In the genomic region with DNA sequence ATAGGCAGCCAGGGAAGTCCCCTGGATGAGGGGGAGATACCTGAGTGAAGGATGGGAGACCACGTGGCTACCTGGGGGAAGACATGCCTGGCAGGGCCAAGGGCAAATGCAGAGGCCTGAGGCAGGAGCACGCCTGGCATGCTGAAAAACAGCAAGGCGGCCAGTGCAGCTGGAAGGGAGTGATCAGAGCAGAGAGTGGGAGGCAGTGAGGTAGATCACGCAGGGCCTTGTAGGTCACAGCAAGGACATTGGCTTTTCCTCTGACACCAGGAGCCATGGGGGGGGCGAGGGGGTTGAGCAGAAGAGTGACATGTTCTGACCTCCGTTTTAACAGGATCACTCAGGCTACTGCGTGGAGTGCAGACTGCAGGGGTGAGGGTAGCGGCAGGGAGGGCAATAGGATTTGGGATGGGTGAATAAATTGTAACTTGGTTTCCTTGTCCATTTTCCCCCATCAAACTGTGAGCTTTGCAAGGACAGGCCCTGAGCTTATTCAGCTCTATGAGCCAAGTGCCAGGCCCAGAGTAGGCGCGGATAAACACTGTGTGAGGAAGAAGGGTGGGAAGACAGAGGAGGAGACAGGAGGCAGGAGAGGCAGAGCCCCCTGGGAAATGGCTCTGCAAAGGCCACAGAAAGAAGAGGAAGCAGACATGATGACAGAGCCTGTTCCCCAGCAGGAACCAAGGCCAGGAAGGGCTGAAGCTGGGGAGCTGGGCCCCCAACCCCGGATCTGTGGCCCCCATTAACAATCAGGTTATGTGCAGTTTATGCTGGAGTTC, we compare ENCODE assay signal across 2 cellular contexts.
TF ChIP-seq lines count a peak whose summit lies in the region.

No MANE protein-coding gene starts in this region.

TF ChIP-seq in SK-N-SH, 30 proteins besides CTCF, POLR2A, EP300 and RAD21 (continued from another document):
- TF ChIP-seq NFIC (IDR thresholded peaks at IDR 0.05; ENCODE audit: borderline replicate concordance): no peak
- TF ChIP-seq JUND (IDR thresholded peaks at IDR 0.05): no peak
- no peak for TF ChIP-seq FOXM1 (IDR thresholded peaks at IDR 0.05; ENCODE audit: low read depth)
- TF ChIP-seq RXRA (IDR thresholded peaks at IDR 0.05; ENCODE audit: borderline replicate concordance, low read depth): no peak
- TF ChIP-seq, protein P1, sequence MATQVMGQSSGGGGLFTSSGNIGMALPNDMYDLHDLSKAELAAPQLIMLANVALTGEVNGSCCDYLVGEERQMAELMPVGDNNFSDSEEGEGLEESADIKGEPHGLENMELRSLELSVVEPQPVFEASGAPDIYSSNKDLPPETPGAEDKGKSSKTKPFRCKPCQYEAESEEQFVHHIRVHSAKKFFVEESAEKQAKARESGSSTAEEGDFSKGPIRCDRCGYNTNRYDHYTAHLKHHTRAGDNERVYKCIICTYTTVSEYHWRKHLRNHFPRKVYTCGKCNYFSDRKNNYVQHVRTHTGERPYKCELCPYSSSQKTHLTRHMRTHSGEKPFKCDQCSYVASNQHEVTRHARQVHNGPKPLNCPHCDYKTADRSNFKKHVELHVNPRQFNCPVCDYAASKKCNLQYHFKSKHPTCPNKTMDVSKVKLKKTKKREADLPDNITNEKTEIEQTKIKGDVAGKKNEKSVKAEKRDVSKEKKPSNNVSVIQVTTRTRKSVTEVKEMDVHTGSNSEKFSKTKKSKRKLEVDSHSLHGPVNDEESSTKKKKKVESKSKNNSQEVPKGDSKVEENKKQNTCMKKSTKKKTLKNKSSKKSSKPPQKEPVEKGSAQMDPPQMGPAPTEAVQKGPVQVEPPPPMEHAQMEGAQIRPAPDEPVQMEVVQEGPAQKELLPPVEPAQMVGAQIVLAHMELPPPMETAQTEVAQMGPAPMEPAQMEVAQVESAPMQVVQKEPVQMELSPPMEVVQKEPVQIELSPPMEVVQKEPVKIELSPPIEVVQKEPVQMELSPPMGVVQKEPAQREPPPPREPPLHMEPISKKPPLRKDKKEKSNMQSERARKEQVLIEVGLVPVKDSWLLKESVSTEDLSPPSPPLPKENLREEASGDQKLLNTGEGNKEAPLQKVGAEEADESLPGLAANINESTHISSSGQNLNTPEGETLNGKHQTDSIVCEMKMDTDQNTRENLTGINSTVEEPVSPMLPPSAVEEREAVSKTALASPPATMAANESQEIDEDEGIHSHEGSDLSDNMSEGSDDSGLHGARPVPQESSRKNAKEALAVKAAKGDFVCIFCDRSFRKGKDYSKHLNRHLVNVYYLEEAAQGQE (IDR thresholded peaks at IDR 0.05; ENCODE audit: low read depth, low read length): no peak
- TF ChIP-seq, protein P2, sequence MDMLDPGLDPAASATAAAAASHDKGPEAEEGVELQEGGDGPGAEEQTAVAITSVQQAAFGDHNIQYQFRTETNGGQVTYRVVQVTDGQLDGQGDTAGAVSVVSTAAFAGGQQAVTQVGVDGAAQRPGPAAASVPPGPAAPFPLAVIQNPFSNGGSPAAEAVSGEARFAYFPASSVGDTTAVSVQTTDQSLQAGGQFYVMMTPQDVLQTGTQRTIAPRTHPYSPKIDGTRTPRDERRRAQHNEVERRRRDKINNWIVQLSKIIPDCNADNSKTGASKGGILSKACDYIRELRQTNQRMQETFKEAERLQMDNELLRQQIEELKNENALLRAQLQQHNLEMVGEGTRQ (IDR thresholded peaks at IDR 0.05; ENCODE audit: borderline replicate concordance, low read depth, low read length): no peak
- no peak for TF ChIP-seq NRF1 (IDR thresholded peaks at IDR 0.05; ENCODE audit: low read depth, low read length)
- TF ChIP-seq, protein P3, sequence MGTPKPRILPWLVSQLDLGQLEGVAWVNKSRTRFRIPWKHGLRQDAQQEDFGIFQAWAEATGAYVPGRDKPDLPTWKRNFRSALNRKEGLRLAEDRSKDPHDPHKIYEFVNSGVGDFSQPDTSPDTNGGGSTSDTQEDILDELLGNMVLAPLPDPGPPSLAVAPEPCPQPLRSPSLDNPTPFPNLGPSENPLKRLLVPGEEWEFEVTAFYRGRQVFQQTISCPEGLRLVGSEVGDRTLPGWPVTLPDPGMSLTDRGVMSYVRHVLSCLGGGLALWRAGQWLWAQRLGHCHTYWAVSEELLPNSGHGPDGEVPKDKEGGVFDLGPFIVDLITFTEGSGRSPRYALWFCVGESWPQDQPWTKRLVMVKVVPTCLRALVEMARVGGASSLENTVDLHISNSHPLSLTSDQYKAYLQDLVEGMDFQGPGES (IDR thresholded peaks at IDR 0.05; ENCODE audit: low read depth, low read length): no peak
- TF ChIP-seq, protein P4, sequence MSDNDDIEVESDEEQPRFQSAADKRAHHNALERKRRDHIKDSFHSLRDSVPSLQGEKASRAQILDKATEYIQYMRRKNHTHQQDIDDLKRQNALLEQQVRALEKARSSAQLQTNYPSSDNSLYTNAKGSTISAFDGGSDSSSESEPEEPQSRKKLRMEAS (IDR thresholded peaks at IDR 0.05; ENCODE audit: low read depth): no peak
- TF ChIP-seq, protein P5, sequence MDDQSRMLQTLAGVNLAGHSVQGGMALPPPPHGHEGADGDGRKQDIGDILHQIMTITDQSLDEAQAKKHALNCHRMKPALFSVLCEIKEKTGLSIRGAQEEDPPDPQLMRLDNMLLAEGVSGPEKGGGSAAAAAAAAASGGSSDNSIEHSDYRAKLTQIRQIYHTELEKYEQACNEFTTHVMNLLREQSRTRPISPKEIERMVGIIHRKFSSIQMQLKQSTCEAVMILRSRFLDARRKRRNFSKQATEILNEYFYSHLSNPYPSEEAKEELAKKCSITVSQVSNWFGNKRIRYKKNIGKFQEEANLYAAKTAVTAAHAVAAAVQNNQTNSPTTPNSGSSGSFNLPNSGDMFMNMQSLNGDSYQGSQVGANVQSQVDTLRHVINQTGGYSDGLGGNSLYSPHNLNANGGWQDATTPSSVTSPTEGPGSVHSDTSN (IDR thresholded peaks at IDR 0.05): no peak
- no peak for TF ChIP-seq GABPA (IDR thresholded peaks at IDR 0.05; ENCODE audit: low read depth)
- no peak for TF ChIP-seq MXI1 (IDR thresholded peaks at IDR 0.05; ENCODE audit: low read depth, low read length)
- TF ChIP-seq TAF1 (IDR thresholded peaks at IDR 0.05; ENCODE audit: borderline replicate concordance, low read depth, low read length): no peak

TF ChIP-seq in SK-N-SH treated with all-trans-retinoic acid at 6 μM for 48 hours, 23 proteins besides CTCF, POLR2A, EP300 and RAD21 (continued from another document):
- TF ChIP-seq, protein P6, sequence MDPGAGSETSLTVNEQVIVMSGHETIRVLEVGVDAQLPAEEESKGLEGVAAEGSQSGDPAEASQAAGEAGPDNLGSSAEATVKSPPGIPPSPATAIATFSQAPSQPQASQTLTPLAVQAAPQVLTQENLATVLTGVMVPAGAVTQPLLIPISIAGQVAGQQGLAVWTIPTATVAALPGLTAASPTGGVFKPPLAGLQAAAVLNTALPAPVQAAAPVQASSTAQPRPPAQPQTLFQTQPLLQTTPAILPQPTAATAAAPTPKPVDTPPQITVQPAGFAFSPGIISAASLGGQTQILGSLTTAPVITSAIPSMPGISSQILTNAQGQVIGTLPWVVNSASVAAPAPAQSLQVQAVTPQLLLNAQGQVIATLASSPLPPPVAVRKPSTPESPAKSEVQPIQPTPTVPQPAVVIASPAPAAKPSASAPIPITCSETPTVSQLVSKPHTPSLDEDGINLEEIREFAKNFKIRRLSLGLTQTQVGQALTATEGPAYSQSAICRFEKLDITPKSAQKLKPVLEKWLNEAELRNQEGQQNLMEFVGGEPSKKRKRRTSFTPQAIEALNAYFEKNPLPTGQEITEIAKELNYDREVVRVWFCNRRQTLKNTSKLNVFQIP (CRISPR knock-in tag; IDR thresholded peaks at IDR 0.05; ENCODE audit: borderline replicate concordance, low read depth): no peak
- no peak for TF ChIP-seq ISL1 (CRISPR knock-in tag; IDR thresholded peaks at IDR 0.05)
- TF ChIP-seq, protein P7, sequence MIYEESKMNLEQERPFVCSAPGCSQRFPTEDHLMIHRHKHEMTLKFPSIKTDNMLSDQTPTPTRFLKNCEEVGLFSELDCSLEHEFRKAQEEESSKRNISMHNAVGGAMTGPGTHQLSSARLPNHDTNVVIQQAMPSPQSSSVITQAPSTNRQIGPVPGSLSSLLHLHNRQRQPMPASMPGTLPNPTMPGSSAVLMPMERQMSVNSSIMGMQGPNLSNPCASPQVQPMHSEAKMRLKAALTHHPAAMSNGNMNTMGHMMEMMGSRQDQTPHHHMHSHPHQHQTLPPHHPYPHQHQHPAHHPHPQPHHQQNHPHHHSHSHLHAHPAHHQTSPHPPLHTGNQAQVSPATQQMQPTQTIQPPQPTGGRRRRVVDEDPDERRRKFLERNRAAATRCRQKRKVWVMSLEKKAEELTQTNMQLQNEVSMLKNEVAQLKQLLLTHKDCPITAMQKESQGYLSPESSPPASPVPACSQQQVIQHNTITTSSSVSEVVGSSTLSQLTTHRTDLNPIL (CRISPR knock-in tag; IDR thresholded peaks at IDR 0.05; ENCODE audit: low read depth): no peak
- TF ChIP-seq, protein P8, sequence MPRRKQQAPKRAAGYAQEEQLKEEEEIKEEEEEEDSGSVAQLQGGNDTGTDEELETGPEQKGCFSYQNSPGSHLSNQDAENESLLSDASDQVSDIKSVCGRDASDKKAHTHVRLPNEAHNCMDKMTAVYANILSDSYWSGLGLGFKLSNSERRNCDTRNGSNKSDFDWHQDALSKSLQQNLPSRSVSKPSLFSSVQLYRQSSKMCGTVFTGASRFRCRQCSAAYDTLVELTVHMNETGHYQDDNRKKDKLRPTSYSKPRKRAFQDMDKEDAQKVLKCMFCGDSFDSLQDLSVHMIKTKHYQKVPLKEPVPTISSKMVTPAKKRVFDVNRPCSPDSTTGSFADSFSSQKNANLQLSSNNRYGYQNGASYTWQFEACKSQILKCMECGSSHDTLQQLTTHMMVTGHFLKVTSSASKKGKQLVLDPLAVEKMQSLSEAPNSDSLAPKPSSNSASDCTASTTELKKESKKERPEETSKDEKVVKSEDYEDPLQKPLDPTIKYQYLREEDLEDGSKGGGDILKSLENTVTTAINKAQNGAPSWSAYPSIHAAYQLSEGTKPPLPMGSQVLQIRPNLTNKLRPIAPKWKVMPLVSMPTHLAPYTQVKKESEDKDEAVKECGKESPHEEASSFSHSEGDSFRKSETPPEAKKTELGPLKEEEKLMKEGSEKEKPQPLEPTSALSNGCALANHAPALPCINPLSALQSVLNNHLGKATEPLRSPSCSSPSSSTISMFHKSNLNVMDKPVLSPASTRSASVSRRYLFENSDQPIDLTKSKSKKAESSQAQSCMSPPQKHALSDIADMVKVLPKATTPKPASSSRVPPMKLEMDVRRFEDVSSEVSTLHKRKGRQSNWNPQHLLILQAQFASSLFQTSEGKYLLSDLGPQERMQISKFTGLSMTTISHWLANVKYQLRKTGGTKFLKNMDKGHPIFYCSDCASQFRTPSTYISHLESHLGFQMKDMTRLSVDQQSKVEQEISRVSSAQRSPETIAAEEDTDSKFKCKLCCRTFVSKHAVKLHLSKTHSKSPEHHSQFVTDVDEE (CRISPR knock-in tag; IDR thresholded peaks at IDR 0.05): no peak
- TF ChIP-seq SNAI2 (CRISPR knock-in tag; IDR thresholded peaks at IDR 0.05): no peak
- no peak for TF ChIP-seq BACH2 (CRISPR knock-in tag; IDR thresholded peaks at IDR 0.05; ENCODE audit: borderline replicate concordance)
- TF ChIP-seq TOX (CRISPR knock-in tag; IDR thresholded peaks at IDR 0.05; ENCODE audit: borderline replicate concordance): no peak
- TF ChIP-seq, protein P9, sequence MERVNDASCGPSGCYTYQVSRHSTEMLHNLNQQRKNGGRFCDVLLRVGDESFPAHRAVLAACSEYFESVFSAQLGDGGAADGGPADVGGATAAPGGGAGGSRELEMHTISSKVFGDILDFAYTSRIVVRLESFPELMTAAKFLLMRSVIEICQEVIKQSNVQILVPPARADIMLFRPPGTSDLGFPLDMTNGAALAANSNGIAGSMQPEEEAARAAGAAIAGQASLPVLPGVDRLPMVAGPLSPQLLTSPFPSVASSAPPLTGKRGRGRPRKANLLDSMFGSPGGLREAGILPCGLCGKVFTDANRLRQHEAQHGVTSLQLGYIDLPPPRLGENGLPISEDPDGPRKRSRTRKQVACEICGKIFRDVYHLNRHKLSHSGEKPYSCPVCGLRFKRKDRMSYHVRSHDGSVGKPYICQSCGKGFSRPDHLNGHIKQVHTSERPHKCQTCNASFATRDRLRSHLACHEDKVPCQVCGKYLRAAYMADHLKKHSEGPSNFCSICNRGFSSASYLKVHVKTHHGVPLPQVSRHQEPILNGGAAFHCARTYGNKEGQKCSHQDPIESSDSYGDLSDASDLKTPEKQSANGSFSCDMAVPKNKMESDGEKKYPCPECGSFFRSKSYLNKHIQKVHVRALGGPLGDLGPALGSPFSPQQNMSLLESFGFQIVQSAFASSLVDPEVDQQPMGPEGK (CRISPR knock-in tag; IDR thresholded peaks at IDR 0.05; ENCODE audit: borderline replicate concordance): no peak
- TF ChIP-seq PPARA (CRISPR knock-in tag; IDR thresholded peaks at IDR 0.05; ENCODE audit: borderline replicate concordance): no peak
- no peak for TF ChIP-seq CSDC2 (CRISPR knock-in tag; IDR thresholded peaks at IDR 0.05)
